14 cellular contexts compared by ENCODE assay signal in the genomic region with DNA sequence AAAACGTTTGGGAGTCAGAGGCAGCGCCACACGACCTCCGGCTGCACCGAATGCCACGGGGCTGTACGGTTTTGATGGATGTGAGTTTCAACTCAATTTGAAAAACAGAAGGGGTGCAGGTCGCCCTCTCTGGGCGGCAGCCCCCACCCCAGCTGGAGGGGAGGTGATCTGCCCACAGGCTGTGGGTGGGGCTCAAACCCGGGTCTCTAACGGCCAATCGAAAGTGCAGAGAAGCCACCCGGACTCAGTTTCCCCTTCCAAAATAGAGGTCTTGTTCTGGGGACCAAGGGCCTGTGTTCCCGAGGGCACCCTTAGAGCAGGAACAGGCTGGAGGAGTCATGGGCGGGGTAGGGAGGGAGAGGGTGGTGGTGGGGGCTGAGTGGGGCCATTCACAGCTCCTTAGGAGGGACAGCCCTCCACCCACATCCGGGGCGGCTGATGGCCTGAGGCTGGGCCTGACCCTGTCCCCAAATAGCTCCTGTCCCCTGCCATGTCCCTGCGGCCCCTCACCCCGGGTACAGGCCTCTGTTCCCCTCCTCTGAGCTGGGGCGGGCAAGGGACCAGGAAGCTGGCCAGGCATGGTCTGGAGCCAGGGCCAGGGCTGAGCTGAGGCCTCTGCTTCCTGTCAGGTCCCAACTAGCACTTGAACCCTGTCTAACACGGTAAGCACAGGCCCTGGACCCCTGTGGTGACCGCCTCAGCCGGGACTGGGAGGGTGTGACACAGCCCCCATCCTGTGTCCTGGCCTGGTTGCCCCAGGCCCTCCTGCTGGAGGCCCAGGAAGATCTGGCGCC. TPM values are rescaled to one million over a fixed set of nuclear protein-coding genes. Genes with fewer than 3 reads are reported as not detected.
DNase-seq lines count a peak whose midpoint lies in the region; ATAC-seq and TF ChIP-seq lines count a peak whose summit lies in the region.
"Had no signal": no experiment of that assay in that cellular context is flagged by ENCODE, and none has a peak within 500 bp of the region (broad histone marks: within the 10 kb centered on the region; RNA-seq: fewer than 3 reads in every experiment).

No MANE protein-coding gene starts in this region.

- H3K9me3 ChIP-seq in HUES6 (ENCODE audit: control insufficient read depth, insufficient read depth, low read depth, low read length) (no peaks in the 10 kb centered on the region), tibial nerve (no peaks in the 10 kb centered on the region)

- peak overlapping the region; percentile 81 for H3K56ac ChIP-seq in mesendoderm (ENCODE audit: low read length)

- no peaks in the 10 kb centered on the region for H3K79me2 ChIP-seq in mesendoderm (ENCODE audit: control insufficient read depth, insufficient read depth, low read length)

- H4K8ac ChIP-seq in mesendoderm (ENCODE audit: low read depth, low read length) = no peak overlapping the region

- no peak for DNase-seq in endothelial cell (ENCODE audit: low spot score)
- peak; percentile 73 for DNase-seq in mesendoderm
- DNase-seq in tibial nerve (ENCODE audit: low spot score in 2 of 2) = no peak
- DNase-seq in NAMALWA (ENCODE audit: low spot score) = no peak
- no peak for DNase-seq in SHP77 (lab: John Stamatoyannopoulos, UW)
- no peak for DNase-seq in superior temporal gyrus (ENCODE audit: extremely low spot score)
- DNase-seq: activated CD4-positive, alpha-beta T cell treated with anti-CD3 and anti-CD28 coated beads, Interleukin-2, amount 50 U/mL, for 4 hours; activated gamma-delta T cell treated with Interleukin-2 at 50 U/mL for 16 hours; CD4-positive, alpha-beta T cell; NCI-H187 treated with DMSO at 0.1 percent for 48 hours had no signal

- no peak for TF ChIP-seq POLR2A in tibial nerve (IDR thresholded peaks at IDR 0.05)

- peaks cover 32% of the 10 kb centered on the region for H3K4me1 Mint-ChIP-seq in endothelial cell (ENCODE audit: unreplicated experiment)

- peak in 1 of 2 donors; percentile 43 for TF ChIP-seq EP300 in tibial nerve (IDR thresholded peaks at IDR 0.05)

- H3K27me3 ChIP-seq in HUES6 (ENCODE audit: control insufficient read depth, insufficient read depth, low read length) = no peaks in the 10 kb centered on the region
- H3K27me3 ChIP-seq in mesendoderm (ENCODE audit: insufficient read depth, low read length, poor library complexity) = no peaks in the 10 kb centered on the region
- no peaks in the 10 kb centered on the region for H3K27me3 ChIP-seq in tibial nerve

- no peak overlapping the region for H4K5ac ChIP-seq in mesendoderm (ENCODE audit: low read length)

- peaks cover 6% of the 10 kb centered on the region for H3K79me1 ChIP-seq in mesendoderm (ENCODE audit: low read length)

- no peak overlapping the region for H3K27ac Mint-ChIP-seq in endothelial cell (ENCODE audit: unreplicated experiment)
- H3K27ac Mint-ChIP-seq: CD4-positive, alpha-beta T cell; T-helper 1 cell treated with Interleukin-12 subunit alpha and Interleukin-12 subunit beta and Interleukin-4 antibody, amounts not matched to agents 30 μg/mL and 1 μg/mL, for 36 hours had no signal

- no peak for ATAC-seq in GM19467 (IDR thresholded peaks at IDR 0.05; ENCODE audit: unreplicated experiment)

- peak overlapping the region; percentile 71 for H2BK5ac ChIP-seq in mesendoderm (ENCODE audit: low read length)

- peaks cover 84% of the 10 kb centered on the region for H3K4me1 ChIP-seq in HUES6 (ENCODE audit: control insufficient read depth, insufficient read depth, low read length)
- peaks cover 28% of the 10 kb centered on the region for H3K4me1 ChIP-seq in mesendoderm (ENCODE audit: control insufficient read depth, low read depth, low read length)
- peaks cover 8 to 96% (median 77%) of the 10 kb centered on the region in 4 donors for H3K4me1 ChIP-seq in tibial nerve

- no peaks in the 10 kb centered on the region for H3K9me3 Mint-ChIP-seq in endothelial cell (ENCODE audit: unreplicated experiment)
- H3K9me3 Mint-ChIP-seq: CD4-positive, alpha-beta T cell; T-helper 1 cell treated with Interleukin-12 subunit alpha and Interleukin-12 subunit beta and Interleukin-4 antibody, amounts not matched to agents 30 μg/mL and 1 μg/mL, for 36 hours had no signal

- H3K4me2 ChIP-seq in mesendoderm (ENCODE audit: low read length) = no peak overlapping the region
- H3K4me2 ChIP-seq: KMS-11 had no signal

- peak overlapping the region; percentile 56 for H3K18ac ChIP-seq in mesendoderm (ENCODE audit: low read length)

- H3K36me3 Mint-ChIP-seq in endothelial cell (ENCODE audit: low read depth, unreplicated experiment) = peaks cover 7% of the 10 kb centered on the region

- H3K9ac ChIP-seq in HUES6 (ENCODE audit: low read length) = peak overlapping the region; percentile 76
- H3K9ac ChIP-seq in mesendoderm (ENCODE audit: low read length) = peak overlapping the region; percentile 34
- H3K9ac ChIP-seq: KMS-11 had no signal

- H2BK120ac ChIP-seq in mesendoderm (ENCODE audit: low read depth, low read length) = peak overlapping the region; percentile 24

- H2BK15ac ChIP-seq in mesendoderm (replicated peaks; ENCODE audit: low read depth) = no peak overlapping the region

- no peak overlapping the region for H3K4me3 ChIP-seq in HUES6 (ENCODE audit: low read depth, low read length)
- no peak overlapping the region for H3K4me3 ChIP-seq in mesendoderm (ENCODE audit: low read length)
- H3K4me3 ChIP-seq in tibial nerve = no peak overlapping the region

- H3K4ac ChIP-seq in mesendoderm (ENCODE audit: low read depth, low read length) = peak overlapping the region; percentile 62

- no peak for TF ChIP-seq CTCF in endothelial cell (IDR thresholded peaks at IDR 0.05; ENCODE audit: unreplicated experiment)
- TF ChIP-seq CTCF in tibial nerve (IDR thresholded peaks at IDR 0.05) = no peak

- no CpG with 5 or more reads among the region's 24 CpGs for WGBS in mesendoderm (ENCODE audit: extremely low coverage, insufficient coverage, low lambda C conversion rate)
- WGBS in tibial nerve, 2 donors = 38 to 47% methylated on average over 22 to 23 of the region's 24 CpGs

- peak overlapping the region; percentile 29 for H3K23ac ChIP-seq in mesendoderm (ENCODE audit: low read length)

- H2AK5ac ChIP-seq in mesendoderm (ENCODE audit: low read length) = peak overlapping the region; percentile 89

- H3K4me3 Mint-ChIP-seq in endothelial cell (ENCODE audit: unreplicated experiment) = peak overlapping the region; percentile 42
- H3K4me3 Mint-ChIP-seq: CD4-positive, alpha-beta T cell; T-helper 1 cell treated with Interleukin-12 subunit alpha and Interleukin-12 subunit beta and Interleukin-4 antibody, amounts not matched to agents 30 μg/mL and 1 μg/mL, for 36 hours had no signal

- peaks cover 7% of the 10 kb centered on the region for H3K27me3 Mint-ChIP-seq in endothelial cell (ENCODE audit: unreplicated experiment)
- H3K27me3 Mint-ChIP-seq: CD4-positive, alpha-beta T cell had no signal

- no peaks in the 10 kb centered on the region for H3K36me3 ChIP-seq in HUES6 (ENCODE audit: control insufficient read depth, insufficient read depth, low read length)
- H3K36me3 ChIP-seq in mesendoderm (ENCODE audit: control insufficient read depth, insufficient read depth, low read length) = no peaks in the 10 kb centered on the region
- no peaks in the 10 kb centered on the region for H3K36me3 ChIP-seq in tibial nerve

- peak overlapping the region; percentile 39; the same call in 1 of the 2 replicates for H3K27ac ChIP-seq in HUES6 (ENCODE audit: low read depth, low read length)
- peak overlapping the region; percentile 74 for H3K27ac ChIP-seq in mesendoderm (ENCODE audit: low read depth, low read length)
- peak overlapping the region; percentile 26 to 81 (median 66) for H3K27ac ChIP-seq in tibial nerve
- H3K27ac ChIP-seq: KMS-11 had no signal

RNA-seq across cellular contexts. Expression of a gene that starts 22.6 kb away (rescaled TPM):
- 312 TPM for total RNA-seq in endothelial cell (ENCODE audit: unreplicated experiment)
- 14.3 TPM for polyA plus RNA-seq in mesendoderm (2013, experiment 1 of 2)
- 14.2 TPM for polyA plus RNA-seq in mesendoderm (2013, experiment 2 of 2)
- 10 to 100 TPM; 29.3 to 65.4 (median 41.5) TPM for total RNA-seq in tibial nerve
